In genomic region chr4:128809477-128810330, GRCh38 we compare ENCODE assay signal across 1 cellular context.
A peak's percentile ranks its signal among the peaks of the same experiment; 100 is the strongest.
TF ChIP-seq lines count a peak whose summit lies in the region.

TSS of gene JADE1 (plus strand) at chr4:128809700. CDS start at chr4:128831759, 22,059 bp downstream.

TF ChIP-seq in K562, 482 proteins besides CTCF, POLR2A, EP300 and RAD21 (continued from another document and continues in another):
- no peak for TF ChIP-seq PRDM10 (IDR thresholded peaks at IDR 0.05; ENCODE audit: partially characterized antibody)
- TF ChIP-seq ADNP (tag; IDR thresholded peaks at IDR 0.05), result no peak
- TF ChIP-seq SRSF1 (IDR thresholded peaks at IDR 0.05; ENCODE audit: low read depth, low read length), result no peak
- no peak for TF ChIP-seq NR0B1 (IDR thresholded peaks at IDR 0.05; ENCODE audit: partially characterized antibody)
- TF ChIP-seq TBP (optimal IDR thresholded peaks at IDR 0.05; ENCODE audit: low read depth, low read length), result peak; percentile 92
- TF ChIP-seq ZNF184 (CRISPR knock-in tag; IDR thresholded peaks at IDR 0.05), result no peak
- TF ChIP-seq E4F1 (CRISPR knock-in tag; IDR thresholded peaks at IDR 0.05; ENCODE audit: borderline replicate concordance), result no peak
- peak; percentile 29; the same call in 1 of the 2 replicates for TF ChIP-seq PML (IDR thresholded peaks at IDR 0.05; ENCODE audit: low read length)
- no peak for TF ChIP-seq TAL1 (IDR thresholded peaks at IDR 0.05)
- no peak for TF ChIP-seq ZNF318 (IDR thresholded peaks at IDR 0.05; ENCODE audit: borderline replicate concordance in 1 of 2, low read depth in 1 of 2)
- TF ChIP-seq ZNF165 (CRISPR knock-in tag; IDR thresholded peaks at IDR 0.05; ENCODE audit: borderline replicate concordance), result no peak
- 0 out of 4 replicates have a peak, but pooled peaks of 1 of the 2 experiments have one; percentile 17 for TF ChIP-seq ARNT (IDR thresholded peaks at IDR 0.05)
- 0 out of 2 replicates have a peak, but pooled peaks have one; percentile 44 for TF ChIP-seq HCFC1 (IDR thresholded peaks at IDR 0.05; ENCODE audit: low read depth, low read length)
- TF ChIP-seq ZNF212 (CRISPR knock-in tag; IDR thresholded peaks at IDR 0.05), result no peak
- TF ChIP-seq ZNF124 (CRISPR knock-in tag; IDR thresholded peaks at IDR 0.05), result no peak
- TF ChIP-seq JUNB (CRISPR knock-in tag; conservative IDR thresholded peaks at IDR 0.05), result no peak
- no peak for TF ChIP-seq ZNF3 (CRISPR knock-in tag; IDR thresholded peaks at IDR 0.05)
- no peak for TF ChIP-seq TAF15 (IDR thresholded peaks at IDR 0.05; ENCODE audit: low read depth, low read length)
- no peak for TF ChIP-seq DACH1 (IDR thresholded peaks at IDR 0.05; ENCODE audit: partially characterized antibody)
- TF ChIP-seq DMBX1 (CRISPR knock-in tag; IDR thresholded peaks at IDR 0.05; ENCODE audit: borderline replicate concordance), result no peak
- TF ChIP-seq RBM17 (IDR thresholded peaks at IDR 0.05; ENCODE audit: borderline replicate concordance, low read depth, low read length), result no peak
- TF ChIP-seq HES1 (IDR thresholded peaks at IDR 0.05; ENCODE audit: low read depth), result no peak
- TF ChIP-seq SAP30 (IDR thresholded peaks at IDR 0.05; ENCODE audit: borderline replicate concordance, insufficient read depth, low read depth, low read length, poor library complexity, severe bottlenecking), result no peak
- TF ChIP-seq NR2F6 (CRISPR knock-in tag; IDR thresholded peaks at IDR 0.05), result no peak
- TF ChIP-seq HDAC8 (tag; IDR thresholded peaks at IDR 0.05), result no peak
- no peak for TF ChIP-seq NFIX (CRISPR knock-in tag; IDR thresholded peaks at IDR 0.05; ENCODE audit: low read depth)
- TF ChIP-seq NR2C2 (CRISPR knock-in tag; IDR thresholded peaks at IDR 0.05), result no peak
- peak; percentile 46; the same call in 1 of the 2 replicates for TF ChIP-seq NR2C2 (tag; IDR thresholded peaks at IDR 0.05)
- no peak for TF ChIP-seq ZC3H4 (CRISPR knock-in tag; IDR thresholded peaks at IDR 0.05; ENCODE audit: borderline replicate concordance)
- TF ChIP-seq ZNF511 (CRISPR knock-in tag; IDR thresholded peaks at IDR 0.05), result peak; percentile 25; the same call in 1 of the 2 replicates
- no peak for TF ChIP-seq SIRT6 (IDR thresholded peaks at IDR 0.05; ENCODE audit: low read depth, low read length)
- TF ChIP-seq KHSRP (IDR thresholded peaks at IDR 0.05), result no peak
- no peak for TF ChIP-seq HLTF (IDR thresholded peaks at IDR 0.05)
- peak; percentile 64; the same call in 1 of the 2 replicates for TF ChIP-seq POLR2AphosphoS5 (IDR thresholded peaks at IDR 0.05; ENCODE audit: control insufficient read depth, insufficient read depth, low read depth, low read length)
- TF ChIP-seq PBX2 (CRISPR knock-in tag; IDR thresholded peaks at IDR 0.05; ENCODE audit: low read depth), result no peak
- no peak for TF ChIP-seq PBX2 (tag; conservative IDR thresholded peaks at IDR 0.05; ENCODE audit: low read depth)
- TF ChIP-seq CBX3 (IDR thresholded peaks at IDR 0.05; ENCODE audit: borderline replicate concordance in 1 of 2, low read length in 2 of 2), result peak in 1 of 2 experiments; percentile 58; a peak in 1 of 3 replicates
- no peak for TF ChIP-seq EGR1 (conservative IDR thresholded peaks at IDR 0.05)
- no peak for TF ChIP-seq ZNF280A (IDR thresholded peaks at IDR 0.05; ENCODE audit: low read depth, partially characterized antibody)
- no peak for TF ChIP-seq RBM22 (IDR thresholded peaks at IDR 0.05; ENCODE audit: low read depth, low read length, poor library complexity, severe bottlenecking)
